ENCODE assay signal across 16 cellular contexts in genomic region chr21:43903451-43904091, GRCh38. TPM values are rescaled to one million over a fixed set of nuclear protein-coding genes. Genes with fewer than 3 reads are reported as not detected.
A peak's percentile ranks its signal among the peaks of the same experiment; 100 is the strongest.
DNase-seq lines count a peak whose midpoint lies in the region; ATAC-seq, FAIRE-seq and TF ChIP-seq lines count a peak whose summit lies in the region.
"Had no signal": no experiment of that assay in that cellular context is flagged by ENCODE, and none has a peak within 500 bp of the region (broad histone marks: within the 10 kb centered on the region; RNA-seq: fewer than 3 reads in every experiment).

No MANE protein-coding gene starts in this region.

- H3K4me3 ChIP-seq in bronchial epithelial cell (ENCODE audit: low read depth, low read length): no peak overlapping the region
- H3K4me3 ChIP-seq: tibial nerve had no signal

- H3K27me3 ChIP-seq in bronchial epithelial cell (ENCODE audit: control insufficient read depth, insufficient read depth, low read length): no peaks in the 10 kb centered on the region
- H3K27me3 ChIP-seq: tibial nerve had no signal

- ATAC-seq in left colon (peak; percentile 88), sciatic nerve (peak; percentile 53), HG03520 (IDR thresholded peaks at IDR 0.05; ENCODE audit: unreplicated experiment) (no peak), HG02885 (IDR thresholded peaks at IDR 0.05; ENCODE audit: poor library complexity, unreplicated experiment) (no peak)

- H3K36me3 ChIP-seq in bronchial epithelial cell (ENCODE audit: control insufficient read depth, insufficient read depth, low read length): peaks cover 3% of the 10 kb centered on the region

- peak; percentile 10 for DNase-seq in GM13976 (ENCODE audit: low spot score)
- DNase-seq in bronchial epithelial cell (ENCODE audit: low read depth): no peak
- peak in 1 of 2 donors; percentile 47 for DNase-seq in left colon
- no peak for DNase-seq in sciatic nerve (ENCODE audit: low spot score)
- DNase-seq in NOMO-1 treated with DMSO at 0.1 percent for 48 hours (lab: John Stamatoyannopoulos, UW; ENCODE audit: unreplicated experiment): no peak
- no peak for DNase-seq in D341Med (ENCODE audit: low spot score)
- DNase-seq: activated gamma-delta T cell treated with Interleukin-2 at 50 U/mL for 16 hours; AML-193; DND-41; NCI-H2029; nucleus accumbens; SIG-M5; stimulated activated CD4-positive, alpha-beta T cell treated with anti-CD3 and anti-CD28 coated beads, Interleukin-1b, Interleukin-23, amount 100 ng/mL, for 48 hours had no signal

- no peak for TF ChIP-seq CTCF in GM13976 (IDR thresholded peaks at IDR 0.05; ENCODE audit: borderline replicate concordance, control extremely low read depth, extremely low read depth, insufficient read depth, missing control alignments)
- no peak for TF ChIP-seq CTCF in bronchial epithelial cell (IDR thresholded peaks at IDR 0.05; ENCODE audit: insufficient read depth, low read length, severe bottlenecking)

- intact Hi-C loops in left colon (cut with DNase I, micrococcal nuclease) (no loop called here), sciatic nerve (cut with DNase I) (no loop called here)

- in situ Hi-C loops in GM13976 (cut with MboI; ENCODE audit: low sequenced_read_pairs, unreplicated experiment): no loop called here

- peak; percentile 40 for FAIRE-seq in bronchial epithelial cell (lab: Jason Lieb, UNC)

RNA-seq across cellular contexts. Expression of gene AGPAT3, which starts 38.5 kb away (rescaled TPM):
- total RNA-seq in bronchial epithelial cell: 40.5 and 47.5 TPM in 2 replicates
- 100 to 1,000 TPM in 1 of 2 donors, 10 to 100 TPM in 1; 97.5 to 105 TPM for total RNA-seq in left colon
- total RNA-seq in sciatic nerve: 51.8 TPM

Comparison
In these comparisons a context has a peak if more than half of its experiments do, and no peak if none do; other contexts are left out.
1. ATAC-seq: peak in left colon (single experiment) and sciatic nerve (single experiment); none in HG03520 (single experiment) and HG02885 (single experiment).